In the genomic region with DNA sequence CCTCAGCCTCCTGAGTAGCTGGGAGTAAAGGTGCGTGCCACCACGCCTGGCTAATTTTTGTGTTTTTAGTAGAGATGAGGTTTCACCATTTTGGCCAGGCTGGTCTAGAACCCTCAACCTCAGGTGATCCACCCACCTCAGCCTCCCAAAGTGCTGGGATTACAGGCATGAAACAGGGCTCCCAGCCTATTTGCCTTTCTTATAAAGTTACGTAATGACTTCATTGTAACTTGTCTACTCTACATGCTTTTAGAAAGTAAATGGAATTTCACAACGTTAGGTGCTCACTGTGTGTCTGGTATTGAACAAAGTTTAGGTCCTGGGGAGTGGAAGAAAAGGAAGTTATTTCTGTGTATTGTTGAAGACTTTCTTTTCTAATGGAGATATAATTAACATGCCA, we compare ENCODE assay signal across 25 cellular contexts. TPM values are rescaled to one million over a fixed set of nuclear protein-coding genes. Genes with fewer than 3 reads are reported as not detected.
"Had no signal": no experiment of that assay in that cellular context is flagged by ENCODE, and none has a peak within 500 bp of the region (broad histone marks: within the 10 kb centered on the region; RNA-seq: fewer than 3 reads in every experiment).

No MANE protein-coding gene starts in this region.

- H3K27me3 ChIP-seq: gastrocnemius medialis, pancreas, stomach, thyroid gland, upper lobe of left lung had no signal

- H3K36me3 ChIP-seq: gastrocnemius medialis, pancreas, prostate gland, stomach, thyroid gland, upper lobe of left lung had no signal

- H3K27ac Mint-ChIP-seq: activated naive CD8-positive, alpha-beta T cell; activated T-cell treated with anti-CD3 and anti-CD28 coated beads, Interleukin-2, amount 50 U/mL, for 72 hours; naive thymus-derived CD4-positive, alpha-beta T cell had no signal

- H3K27me3 Mint-ChIP-seq: central memory CD8-positive, alpha-beta T cell; stimulated activated naive B cell treated with anti-CD40 and anti-IgM and Interleukin-4, amounts not matched to agents 10 μg/mL and 1 μg/mL and 100 μg/mL, for 72 hours had no signal

- H3K4me1 Mint-ChIP-seq: central memory CD8-positive, alpha-beta T cell had no signal

- H3K4me1 ChIP-seq: gastrocnemius medialis, pancreas, prostate gland, stomach had no signal

- H3K9me3 ChIP-seq: gastrocnemius medialis, pancreas, prostate gland, stomach, thyroid gland, upper lobe of left lung had no signal

- H3K9me3 Mint-ChIP-seq: activated T-cell treated with anti-CD3 and anti-CD28 coated beads, Interleukin-2, amount 50 U/mL, for 72 hours; central memory CD8-positive, alpha-beta T cell; naive thymus-derived CD4-positive, alpha-beta T cell; neural crest cell had no signal

- ATAC-seq: activated T-cell treated with anti-CD3 and anti-CD28 coated beads, Interleukin-2, amount 50 U/mL, for 72 hours; gastrocnemius medialis; left ventricle myocardium superior; naive thymus-derived CD4-positive, alpha-beta T cell; pancreas; stimulated activated naive B cell treated with anti-CD40 and anti-IgM and Interleukin-4, amounts not matched to agents 10 μg/mL and 1 μg/mL and 100 μg/mL, for 72 hours had no signal

- DNase-seq: activated CD4-positive, alpha-beta T cell treated with anti-CD3 and anti-CD28 coated beads for 4 hours; activated CD4-positive, alpha-beta T cell treated with anti-CD3 and anti-CD28 coated beads, Interleukin-2, amount 50 U/mL, for 4 hours; activated naive CD4-positive, alpha-beta T cell treated with Interleukin-2 at 50 U/mL for 16 hours; activated T-cell treated with anti-CD3 and anti-CD28 coated beads for 4 hours; activated T-cell treated with anti-CD3 and anti-CD28 coated beads, Interleukin-2, amount 50 U/mL, for 72 hours; anterior cingulate cortex; effector CD4-positive, alpha-beta T cell; gastrocnemius medialis; glutamatergic neuron; left ventricle myocardium superior; midbrain; naive thymus-derived CD4-positive, alpha-beta T cell; nucleus accumbens; pancreas; stimulated activated CD4-positive, alpha-beta T cell treated with anti-CD3 and anti-CD28 coated beads, Interleukin-15, amount 100 ng/mL, for 24 hours; stimulated activated CD4-positive, alpha-beta T cell treated with anti-CD3 and anti-CD28 coated beads, Interleukin-2, amount 100 ng/mL, for 24 hours; stimulated activated naive B cell treated with anti-CD40 and anti-IgM and Interleukin-4, amounts not matched to agents 10 μg/mL and 1 μg/mL and 100 μg/mL, for 72 hours; stomach; T-helper 9 cell; upper lobe of left lung had no signal

- H3K4me3 Mint-ChIP-seq: activated naive CD8-positive, alpha-beta T cell; activated T-cell treated with anti-CD3 and anti-CD28 coated beads, Interleukin-2, amount 50 U/mL, for 72 hours; central memory CD8-positive, alpha-beta T cell; naive thymus-derived CD4-positive, alpha-beta T cell; neural crest cell had no signal

- H3K4me3 ChIP-seq: gastrocnemius medialis, pancreas, prostate gland, stomach, thyroid gland, upper lobe of left lung had no signal

- H3K27ac ChIP-seq: gastrocnemius medialis, pancreas, prostate gland, stomach, upper lobe of left lung had no signal

RNA-seq across cellular contexts. Expression of a gene that starts 12.5 kb away (rescaled TPM):
- polyA plus RNA-seq: naive thymus-derived CD4-positive, alpha-beta T cell had no signal
